8 cellular contexts compared by ENCODE assay signal in genomic region chr4:2482693-2483092, GRCh38. TPM values are rescaled to one million over a fixed set of nuclear protein-coding genes. Genes with fewer than 3 reads are reported as not detected.
DNase-seq lines count a peak whose midpoint lies in the region; ATAC-seq and TF ChIP-seq lines count a peak whose summit lies in the region.

No MANE protein-coding gene starts in this region.

- no peak overlapping the region for H3K14ac ChIP-seq in trophoblast cell (ENCODE audit: low read length)

- H3K4me3 Mint-ChIP-seq in CD14-positive monocyte: peak overlapping the region in 1 of 2 donors; percentile 11

- H4K12ac ChIP-seq in trophoblast cell (ENCODE audit: low read depth, low read length): no peak overlapping the region

- intact Hi-C loops in CD14-positive monocyte (cut with micrococcal nuclease): no loop called here

- no peak overlapping the region for H2AK5ac ChIP-seq in trophoblast cell (ENCODE audit: low read length)

- no peak overlapping the region for H3K4me3 ChIP-seq in fibroblast of lung (replicated peaks in 1 of 4; ENCODE audit: control extremely low read depth in 1 of 4, insufficient read depth in 1 of 4, low read depth in 3 of 4, low read length in 4 of 4)
- H3K4me3 ChIP-seq in trophoblast cell (ENCODE audit: low read depth, low read length): no peak overlapping the region
- no peak overlapping the region for H3K4me3 ChIP-seq in SK-N-SH (ENCODE audit: low read depth in 2 of 2, low read length in 1 of 2)

- H2BK5ac ChIP-seq in trophoblast cell (ENCODE audit: low read depth, low read length, poor library complexity): no peak overlapping the region

- H3K27me3 ChIP-seq in fibroblast of lung (ENCODE audit: control insufficient read depth, insufficient read depth, low read length): no peaks in the 10 kb centered on the region
- H3K27me3 ChIP-seq in trophoblast cell (ENCODE audit: insufficient read depth, low read length): no peaks in the 10 kb centered on the region
- H3K27me3 ChIP-seq in SK-N-SH (ENCODE audit: insufficient read depth): no peaks in the 10 kb centered on the region

- H3K27ac Mint-ChIP-seq in CD14-positive monocyte: peak overlapping the region; percentile 69 to 92 (median 84)

- TF ChIP-seq CTCF in CD14-positive monocyte (IDR thresholded peaks at IDR 0.05) (no peak), RWPE1 (conservative IDR thresholded peaks at IDR 0.05; ENCODE audit: low read depth) (no peak), fibroblast of lung (conservative IDR thresholded peaks at IDR 0.05 in 1 of 2, IDR thresholded peaks at IDR 0.05 in 1 of 2; ENCODE audit: low read depth in 1 of 2, low read length in 2 of 2) (no peak), SK-N-SH (IDR thresholded peaks at IDR 0.05) (no peak)

- no peak overlapping the region for H3K4me2 ChIP-seq in fibroblast of lung (ENCODE audit: extremely low read depth, insufficient read depth, low read length)
- H3K4me2 ChIP-seq in trophoblast cell (ENCODE audit: low read length): no peak overlapping the region
- H3K4me2 ChIP-seq in SK-N-SH: no peak overlapping the region

- H3K9ac ChIP-seq in fibroblast of lung (ENCODE audit: insufficient read depth, low read length): no peak overlapping the region
- H3K9ac ChIP-seq in trophoblast cell (ENCODE audit: low read length): no peak overlapping the region
- H3K9ac ChIP-seq in SK-N-SH: no peak overlapping the region

- H3K36me3 Mint-ChIP-seq in CD14-positive monocyte: peaks cover 4 to 16% of the 10 kb centered on the region in 2 donors

- no peak for TF ChIP-seq EP300 in SK-N-SH (IDR thresholded peaks at IDR 0.05; ENCODE audit: borderline replicate concordance in 1 of 2, low read depth in 1 of 2, low read length in 1 of 2)

- peaks cover 93% of the 10 kb centered on the region for H3K4me1 Mint-ChIP-seq in CD14-positive monocyte

- TF ChIP-seq RAD21 in SK-N-SH (IDR thresholded peaks at IDR 0.05; ENCODE audit: low read length): no peak

- H3K79me2 ChIP-seq in fibroblast of lung (ENCODE audit: control insufficient read depth, insufficient read depth, low read length): peaks cover 98% of the 10 kb centered on the region
- H3K79me2 ChIP-seq in trophoblast cell (ENCODE audit: control insufficient read depth, insufficient read depth, low read length, poor library complexity): peaks cover 45% of the 10 kb centered on the region
- peaks cover 100% of the 10 kb centered on the region for H3K79me2 ChIP-seq in SK-N-SH (ENCODE audit: insufficient read depth)

- WGBS in trophoblast cell (ENCODE audit: extremely low coverage, insufficient coverage, insufficient read length): no CpG with 5 or more reads among the region's 3 CpGs
- WGBS in SK-N-SH (ENCODE audit: low lambda C conversion rate): 66% methylated on average over 3 of the region's 3 CpGs

- H3K9me3 ChIP-seq in fibroblast of lung (ENCODE audit: control insufficient read depth, insufficient read depth, low read depth, low read length): no peaks in the 10 kb centered on the region
- H3K9me3 ChIP-seq in trophoblast cell (ENCODE audit: insufficient read depth, low read depth, low read length): no peaks in the 10 kb centered on the region
- no peaks in the 10 kb centered on the region for H3K9me3 ChIP-seq in SK-N-SH

- H2AFZ ChIP-seq in fibroblast of lung (ENCODE audit: low read length): no peak overlapping the region
- H2AFZ ChIP-seq in trophoblast cell (ENCODE audit: insufficient read depth, low read length, poor library complexity): no peak overlapping the region
- no peak overlapping the region for H2AFZ ChIP-seq in SK-N-SH (ENCODE audit: low read depth)

- H3K27me3 Mint-ChIP-seq in CD14-positive monocyte (ENCODE audit: low read depth in 3 of 3): peaks cover 0 to 1% (median 0%) of the 10 kb centered on the region in 3 donors

- H4K20me1 ChIP-seq in fibroblast of lung (ENCODE audit: control insufficient read depth, extremely low read depth, insufficient read depth, low read length) (peaks cover 3% of the 10 kb centered on the region), SK-N-SH (ENCODE audit: insufficient read depth) (peaks cover 100% of the 10 kb centered on the region)

- no peaks in the 10 kb centered on the region for H3K4me1 ChIP-seq in fibroblast of lung (ENCODE audit: control insufficient read depth, extremely low read depth, insufficient read depth, low read length)
- peaks cover 4 to 19% of the 10 kb centered on the region in 2 experiments for H3K4me1 ChIP-seq in trophoblast cell (ENCODE audit: control insufficient read depth in 1 of 2, insufficient read depth in 2 of 2, low read length in 2 of 2)
- peaks cover 23 to 25% of the 10 kb centered on the region in 2 experiments; a peak in 2 of 4 replicates for H3K4me1 ChIP-seq in SK-N-SH (ENCODE audit: control insufficient read depth in 1 of 2, insufficient read depth in 2 of 2, low read depth in 1 of 2, low read length in 1 of 2)

- no peak overlapping the region for H3K18ac ChIP-seq in trophoblast cell (ENCODE audit: low read length)

- H2BK12ac ChIP-seq in trophoblast cell (ENCODE audit: low read length): no peak overlapping the region

- no peak overlapping the region for H4K91ac ChIP-seq in trophoblast cell (ENCODE audit: low read depth, low read length)

- no peak overlapping the region for H3K23ac ChIP-seq in trophoblast cell (ENCODE audit: low read length)

- peak overlapping the region; percentile 77 for H3K4ac ChIP-seq in trophoblast cell (ENCODE audit: low read depth, low read length)

- no peaks in the 10 kb centered on the region for H3K9me3 Mint-ChIP-seq in CD14-positive monocyte

- H3K27ac ChIP-seq in RWPE1 (peak overlapping the region; percentile 13; the same call in 1 of the 2 replicates), fibroblast of lung (ENCODE audit: insufficient read depth, low read length) (no peak overlapping the region), trophoblast cell (ENCODE audit: low read depth, low read length) (no peak overlapping the region), SK-N-SH (ENCODE audit: low read depth in 2 of 2, low read length in 1 of 2) (peak overlapping the region in 1 of 2 experiments; percentile 11; a peak in 1 of 4 replicates)

- no peak overlapping the region for H2BK120ac ChIP-seq in trophoblast cell (ENCODE audit: insufficient read depth, low read length, poor library complexity)

- CTCF ChIA-PET in RWPE1 (lab: Yijun Ruan, JAX) (no interaction called here), SK-N-SH (lab: Yijun Ruan, JAX) (interaction anchor here (0.6 kb wide), 1 partner anchor 156 kb away, joined by 3 read pairs; no protein-coding TSS in a partner anchor)

- H3K79me1 ChIP-seq in trophoblast cell (ENCODE audit: low read length): no peaks in the 10 kb centered on the region

- ATAC-seq in GM21423 (IDR thresholded peaks at IDR 0.05; ENCODE audit: unreplicated experiment): peak; percentile 49

- H3K9me2 ChIP-seq in SK-N-SH: no peaks in the 10 kb centered on the region

- H3F3A ChIP-seq in SK-N-SH (replicated peaks; ENCODE audit: insufficient read depth): peaks cover 4% of the 10 kb centered on the region

- no peaks in the 10 kb centered on the region for H3K36me3 ChIP-seq in fibroblast of lung (ENCODE audit: control insufficient read depth, insufficient read depth, low read length)
- peaks cover 0 to 4% of the 10 kb centered on the region in 2 experiments for H3K36me3 ChIP-seq in trophoblast cell (ENCODE audit: control insufficient read depth in 1 of 2, insufficient read depth in 2 of 2, low read length in 2 of 2)
- H3K36me3 ChIP-seq in SK-N-SH (replicated peaks in 1 of 2; ENCODE audit: control insufficient read depth in 1 of 2, insufficient read depth in 2 of 2, low read length in 1 of 2): peaks cover 4 to 6% of the 10 kb centered on the region in 2 experiments

- DNase-seq in CD14-positive monocyte (ENCODE audit: low spot score) (no peak), RWPE1 (ENCODE audit: low spot score) (no peak), fibroblast of lung (ENCODE audit: low read depth in 2 of 2) (peak; percentile 48 to 66), trophoblast cell (no peak), DMS53 treated with DMSO at 0.1 percent for 48 hours (lab: John Stamatoyannopoulos, UW; ENCODE audit: unreplicated experiment) (no peak), SK-N-SH (no peak), NCI-H526 (lab: John Stamatoyannopoulos, UW) (no peak)

- H4K8ac ChIP-seq in trophoblast cell (ENCODE audit: low read depth, low read length): no peak overlapping the region

- POLR2A ChIA-PET in RWPE1 (lab: Yijun Ruan, JAX; ENCODE audit: low non-redundant PET) (no interaction called here), SK-N-SH (lab: Yijun Ruan, JAX) (no interaction called here)

TF ChIP-seq in SK-N-SH, 30 proteins besides CTCF, POLR2A, EP300 and RAD21:
- TF ChIP-seq YY1 (IDR thresholded peaks at IDR 0.05; ENCODE audit: low read depth): no peak
- no peak for TF ChIP-seq RXRA (IDR thresholded peaks at IDR 0.05; ENCODE audit: borderline replicate concordance, low read depth)
- no peak for TF ChIP-seq PBX3 (IDR thresholded peaks at IDR 0.05)
TF ChIP-seq in SK-N-SH: peak in this region for 0.

RNA-seq across cellular contexts. Expression of gene RNF4, which starts 13.8 kb away (rescaled TPM):
- polyA plus RNA-seq in CD14-positive monocyte (10 to 100 TPM; 28.8 to 37.0 TPM), fibroblast of lung (72.4 and 89.4 TPM in 2 replicates), SK-N-SH (2012; rRNA removed) (60.7 and 85.3 TPM in 2 replicates)
- 32.4 and 45.6 TPM in 2 replicates for total RNA-seq in fibroblast of lung
- polyA plus RNA-seq in fibroblast of lung (2012): 40.4 and 41.9 TPM in 2 replicates
- 62.6 and 100 TPM in 2 replicates for polyA minus RNA-seq in fibroblast of lung (ENCODE audit: low replicate concordance)
- 42.2 and 43.1 TPM in 2 replicates for polyA plus RNA-seq in trophoblast cell (2013)
- polyA plus RNA-seq in SK-N-SH (2012; cell fraction: cytosol; rRNA removed): 71.4 and 78.1 TPM in 2 replicates
- polyA plus RNA-seq in SK-N-SH (2012; cell fraction: nucleus; rRNA removed): 48.6 and 65.2 TPM in 2 replicates

RNA-seq across cellular contexts. Expression of gene FAM193A, which starts 53.8 kb away (rescaled TPM):
- polyA plus RNA-seq in CD14-positive monocyte (under 1 TPM; 0.66 to 0.82 TPM), fibroblast of lung (5.6 and 7.4 TPM in 2 replicates), SK-N-SH (2012; rRNA removed) (7.0 and 9.2 TPM in 2 replicates)
- total RNA-seq in fibroblast of lung: 7.4 and 10.9 TPM in 2 replicates
- polyA plus RNA-seq in fibroblast of lung (2012): 12.3 and 13.1 TPM in 2 replicates
- polyA minus RNA-seq in fibroblast of lung (ENCODE audit: low replicate concordance): 23.6 and 31.3 TPM in 2 replicates
- polyA plus RNA-seq in trophoblast cell (2013): 12.4 and 13.0 TPM in 2 replicates
- 6.3 and 7.8 TPM in 2 replicates for polyA plus RNA-seq in SK-N-SH (2012; cell fraction: cytosol; rRNA removed)
- polyA plus RNA-seq in SK-N-SH (2012; cell fraction: nucleus; rRNA removed): 28.8 and 33.4 TPM in 2 replicates

Comparison
In these comparisons a context has a peak if more than half of its experiments do, and no peak if none do; other contexts are left out.
1. DNase-seq: peak in fibroblast of lung (2 of 2); none in CD14-positive monocyte (single experiment), RWPE1 (single experiment), trophoblast cell (0 of 2), DMS53 treated with DMSO at 0.1 percent for 48 hours (single experiment), SK-N-SH (single experiment) and NCI-H526 (0 of 2).